In genomic region chr6:128443553-128443952, GRCh38 we compare ENCODE assay signal across 18 cellular contexts.
DNase-seq lines count a peak whose midpoint lies in the region; ATAC-seq and TF ChIP-seq lines count a peak whose summit lies in the region.
"Had no signal": no experiment of that assay in that cellular context is flagged by ENCODE, and none has a peak within 500 bp of the region (broad histone marks: within the 10 kb centered on the region; RNA-seq: fewer than 3 reads in every experiment).

No MANE protein-coding gene starts in this region.

- dilution Hi-C loops in IMR-90 (cut with HindIII; ENCODE audit: low sequenced_read_pairs, unreplicated experiment), result no loop called here
- dilution Hi-C loops in mammary epithelial cell (cut with HindIII; ENCODE audit: low sequenced_read_pairs), result no loop called here

- no peak for TF ChIP-seq CTCF in IMR-90 (conservative IDR thresholded peaks at IDR 0.05; ENCODE audit: low read depth, low read length)
- TF ChIP-seq CTCF in mammary epithelial cell (conservative IDR thresholded peaks at IDR 0.05 in 1 of 2, IDR thresholded peaks at IDR 0.05 in 1 of 2; ENCODE audit: extremely low read depth in 1 of 2, insufficient read depth in 1 of 2, low read depth in 1 of 2, low read length in 2 of 2), result no peak
- no peak for TF ChIP-seq CTCF in omental fat pad (IDR thresholded peaks at IDR 0.05)
- no peak for TF ChIP-seq CTCF in OCI-LY7 (conservative IDR thresholded peaks at IDR 0.05; ENCODE audit: low read length)

- H3K4me2 ChIP-seq in IMR-90 (ENCODE audit: low read depth, low read length) (no peak overlapping the region), mammary epithelial cell (ENCODE audit: insufficient read depth, low read depth, low read length) (no peak overlapping the region), OCI-LY7 (ENCODE audit: low read length) (no peak overlapping the region)
- H3K4me2 ChIP-seq: PC-9 had no signal

- H4K20me1 ChIP-seq in IMR-90 (ENCODE audit: insufficient read depth, low read length) (peaks cover 11% of the 10 kb centered on the region; the same call in 1 of the 2 replicates), mammary epithelial cell (ENCODE audit: insufficient read depth, low read length) (no peaks in the 10 kb centered on the region), OCI-LY7 (ENCODE audit: insufficient read depth, low read length) (no peaks in the 10 kb centered on the region)

- no peak overlapping the region for H3K18ac ChIP-seq in IMR-90 (ENCODE audit: low read depth, low read length)

- peaks cover 26 to 59% of the 10 kb centered on the region in 2 experiments for H3K79me1 ChIP-seq in IMR-90 (ENCODE audit: low read depth in 1 of 2, low read length in 2 of 2)

- POLR2A ChIA-PET in IMR-90 (lab: Charles Lee; ENCODE audit: unreplicated experiment) (no interaction called here), OCI-LY7 (lab: Charles Lee) (no interaction called here)

- H3K4me3 ChIP-seq in IMR-90 (ENCODE audit: insufficient read depth, low read depth, low read length) (no peak overlapping the region), mammary epithelial cell (replicated peaks in 1 of 3; ENCODE audit: insufficient read depth in 1 of 3, low read depth in 2 of 3, low read length in 3 of 3) (no peak overlapping the region), OCI-LY7 (ENCODE audit: low read depth, low read length, poor library complexity, severe bottlenecking) (no peak overlapping the region)
- H3K4me3 ChIP-seq: GM12878, PC-9 had no signal

- TF ChIP-seq POLR2A in IMR-90 (IDR thresholded peaks at IDR 0.05; ENCODE audit: low read depth, low read length), result no peak

- H2AFZ ChIP-seq in IMR-90 (replicated peaks; ENCODE audit: low read length, poor library complexity) (no peak overlapping the region), mammary epithelial cell (ENCODE audit: low read depth, low read length) (no peak overlapping the region), OCI-LY7 (ENCODE audit: low read length) (no peak overlapping the region)
- H2AFZ ChIP-seq: PC-9 had no signal

- H3K56ac ChIP-seq in IMR-90 (ENCODE audit: extremely low read depth, insufficient read depth, low read length), result no peak overlapping the region

- intact Hi-C loops in IMR-90 (cut with micrococcal nuclease), result no loop called here
- intact Hi-C loops in mammary epithelial cell (cut with micrococcal nuclease), result no loop called here
- intact Hi-C loops in OCI-LY7 (cut with micrococcal nuclease; ENCODE audit: unreplicated experiment), result no loop called here

- H3K23ac ChIP-seq in IMR-90 (ENCODE audit: low read depth, low read length), result no peak overlapping the region

- no CpG with 5 or more reads among the region's 3 CpGs for WGBS in IMR-90 (ENCODE audit: extremely low coverage in 2 of 2, insufficient read length in 1 of 2), 2 experiments
- 65% methylated on average over 3 of the region's 3 CpGs for WGBS in mammary epithelial cell (ENCODE audit: low coverage, missing lambda C conversion rate)

- ATAC-seq in IMR-90 (ENCODE audit: low read depth) (no peak), omental fat pad (ENCODE audit: low FRiP score) (peak; percentile 70)
- ATAC-seq: GM12878, Right ventricle myocardium inferior had no signal

- H3K4ac ChIP-seq in IMR-90 (ENCODE audit: low read depth, low read length), result no peak overlapping the region

- H3K79me2 ChIP-seq in mammary epithelial cell (ENCODE audit: insufficient read depth, low read length), result peaks cover 77% of the 10 kb centered on the region
- no peaks in the 10 kb centered on the region for H3K79me2 ChIP-seq in OCI-LY7 (ENCODE audit: insufficient read depth, low read depth, low read length)

- no peak overlapping the region for H2BK5ac ChIP-seq in IMR-90 (ENCODE audit: low read depth, low read length, poor library complexity, severe bottlenecking)

- CTCF ChIA-PET in IMR-90 (lab: Yijun Ruan, JAX), result no interaction called here
- CTCF ChIA-PET in mammary epithelial cell (lab: Charles Lee; ENCODE audit: low non-redundant PET), result no interaction called here
- CTCF ChIA-PET in OCI-LY7 (lab: Charles Lee; ENCODE audit: unreplicated experiment), result no interaction called here

- no TSS peak for BruUV-seq in IMR-90 (replicated peaks; lab: Mats Ljungman, UMichigan)
- BruUV-seq in mammary epithelial cell (replicated peaks; lab: Mats Ljungman, UMichigan), result no TSS peak
- BruUV-seq in OCI-LY7 (replicated peaks; lab: Mats Ljungman, UMichigan), result no TSS peak

- H3K14ac ChIP-seq in IMR-90 (replicated peaks; ENCODE audit: low read depth, low read length), result no peak overlapping the region

- no peak overlapping the region for H2BK120ac ChIP-seq in IMR-90 (ENCODE audit: low read depth, low read length)

- no peak overlapping the region for H2BK20ac ChIP-seq in IMR-90 (ENCODE audit: low read depth, low read length)

- H3K9me1 ChIP-seq in IMR-90 (ENCODE audit: insufficient read depth, low read length), result no peaks in the 10 kb centered on the region; the same call in 1 of the 2 replicates

- H3K9me2 ChIP-seq in OCI-LY7 (ENCODE audit: insufficient read depth, low read length), result no peaks in the 10 kb centered on the region

- H3K9me3 ChIP-seq in IMR-90 (ENCODE audit: control insufficient read depth, insufficient read depth, low read length), result no peaks in the 10 kb centered on the region
- H3K9me3 ChIP-seq in mammary epithelial cell (replicated peaks; ENCODE audit: insufficient read depth, low read length), result no peaks in the 10 kb centered on the region
- H3K9me3 ChIP-seq in OCI-LY7 (ENCODE audit: low read length), result no peaks in the 10 kb centered on the region

- H4K8ac ChIP-seq in IMR-90 (ENCODE audit: low read depth in 2 of 2, low read length in 2 of 2), result no peak overlapping the region

- H3K36me3 ChIP-seq in IMR-90 (ENCODE audit: control insufficient read depth, insufficient read depth, low read length), result no peaks in the 10 kb centered on the region
- H3K36me3 ChIP-seq in mammary epithelial cell (ENCODE audit: insufficient read depth, low read length), result no peaks in the 10 kb centered on the region
- no peaks in the 10 kb centered on the region for H3K36me3 ChIP-seq in OCI-LY7 (ENCODE audit: insufficient read depth, low read length)

- no peak overlapping the region for H3K9ac ChIP-seq in IMR-90 (ENCODE audit: low read depth, low read length)
- H3K9ac ChIP-seq in mammary epithelial cell (ENCODE audit: insufficient read depth, low read length), result no peak overlapping the region

- no peak overlapping the region for H4K5ac ChIP-seq in IMR-90 (ENCODE audit: low read depth, low read length)

- TF ChIP-seq RAD21 in IMR-90 (IDR thresholded peaks at IDR 0.05; ENCODE audit: low read length), result no peak

- no peak overlapping the region for H3K27ac ChIP-seq in IMR-90 (ENCODE audit: insufficient read depth, low read length)
- H3K27ac ChIP-seq in mammary epithelial cell (ENCODE audit: insufficient read depth, low read depth, low read length), result no peak overlapping the region
- H3K27ac ChIP-seq in OCI-LY7 (ENCODE audit: low read depth, low read length, poor library complexity, severe bottlenecking), result no peak overlapping the region
- H3K27ac ChIP-seq: PC-9 had no signal

- in situ Hi-C loops in IMR-90 (cut with MboI; ENCODE audit: low sequenced_read_pairs), result no loop called here
- in situ Hi-C loops in mammary epithelial cell (cut with MboI; ENCODE audit: low sequenced_read_pairs in 2 of 2), result no loop called here

- H4K91ac ChIP-seq in IMR-90 (ENCODE audit: insufficient read depth, low read depth, low read length), result no peak overlapping the region

- H2BK15ac ChIP-seq in IMR-90 (ENCODE audit: low read depth, low read length), result no peak overlapping the region

- DNase-seq in IMR-90 (peak; percentile 43), mammary epithelial cell (peak; percentile 45), glomerular visceral epithelial cell (ENCODE audit: extremely low spot score) (peak; percentile 3), omental fat pad (ENCODE audit: low spot score) (no peak), OCI-LY7 (ENCODE audit: low spot score) (no peak), HK-2 (ENCODE audit: unreplicated experiment) (no peak), NCI-H2196 treated with DMSO at 0.1 percent for 48 hours (lab: John Stamatoyannopoulos, UW; ENCODE audit: unreplicated experiment) (no peak), NK-92 (lab: John Stamatoyannopoulos, UW; ENCODE audit: unreplicated experiment) (no peak)
- DNase-seq: ACHN; CD4-positive, CD25-positive, alpha-beta regulatory T cell; HCEC 1CT; NCI-H1436 treated with DMSO at 0.1 percent for 48 hours; NCI-H2081 treated with DMSO at 0.1 percent for 48 hours; NCI-H345; NCI-H526 treated with DMSO at 0.1 percent for 48 hours had no signal

- no peak overlapping the region for H2AK5ac ChIP-seq in IMR-90 (ENCODE audit: low read depth, low read length)

- H2AK9ac ChIP-seq in IMR-90 (replicated peaks; ENCODE audit: low read depth, low read length, poor library complexity), result no peak overlapping the region

- H3K27me3 ChIP-seq in IMR-90 (ENCODE audit: control insufficient read depth, insufficient read depth, low read length), result no peaks in the 10 kb centered on the region
- H3K27me3 ChIP-seq in mammary epithelial cell (ENCODE audit: insufficient read depth, low read length), result no peaks in the 10 kb centered on the region

- H3K4me1 ChIP-seq in IMR-90 (ENCODE audit: control insufficient read depth, insufficient read depth, low read length) (no peaks in the 10 kb centered on the region), mammary epithelial cell (ENCODE audit: insufficient read depth, low read length) (peaks cover 13% of the 10 kb centered on the region), OCI-LY7 (ENCODE audit: insufficient read depth, low read length, poor library complexity, severe bottlenecking) (no peaks in the 10 kb centered on the region)

TF ChIP-seq in IMR-90, 13 proteins besides CTCF, POLR2A, EP300 and RAD21 (continues in another document):
- no peak for TF ChIP-seq RFX5 (IDR thresholded peaks at IDR 0.05; ENCODE audit: low read depth, low read length)
- no peak for TF ChIP-seq FOS (IDR thresholded peaks at IDR 0.05; ENCODE audit: low read depth, low read length)
- TF ChIP-seq MAZ (IDR thresholded peaks at IDR 0.05; ENCODE audit: borderline replicate concordance, low read depth, low read length), result no peak
- TF ChIP-seq MXI1 (IDR thresholded peaks at IDR 0.05; ENCODE audit: borderline replicate concordance, low read depth, low read length), result no peak
- TF ChIP-seq CEBPB (IDR thresholded peaks at IDR 0.05; ENCODE audit: low read depth, low read length), result no peak
- TF ChIP-seq CHD1 (IDR thresholded peaks at IDR 0.05; ENCODE audit: low read depth, low read length), result no peak
- TF ChIP-seq NFE2L2 (IDR thresholded peaks at IDR 0.05; ENCODE audit: low read depth, low read length), result no peak
- no peak for TF ChIP-seq MAFK (IDR thresholded peaks at IDR 0.05; ENCODE audit: low read depth, low read length)
- TF ChIP-seq, protein P1, sequence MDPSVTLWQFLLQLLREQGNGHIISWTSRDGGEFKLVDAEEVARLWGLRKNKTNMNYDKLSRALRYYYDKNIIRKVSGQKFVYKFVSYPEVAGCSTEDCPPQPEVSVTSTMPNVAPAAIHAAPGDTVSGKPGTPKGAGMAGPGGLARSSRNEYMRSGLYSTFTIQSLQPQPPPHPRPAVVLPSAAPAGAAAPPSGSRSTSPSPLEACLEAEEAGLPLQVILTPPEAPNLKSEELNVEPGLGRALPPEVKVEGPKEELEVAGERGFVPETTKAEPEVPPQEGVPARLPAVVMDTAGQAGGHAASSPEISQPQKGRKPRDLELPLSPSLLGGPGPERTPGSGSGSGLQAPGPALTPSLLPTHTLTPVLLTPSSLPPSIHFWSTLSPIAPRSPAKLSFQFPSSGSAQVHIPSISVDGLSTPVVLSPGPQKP (IDR thresholded peaks at IDR 0.05; ENCODE audit: borderline replicate concordance, low read depth, low read length), result no peak

Comparison
In these comparisons a context has a peak if more than half of its experiments do, and no peak if none do; other contexts are left out.
1. DNase-seq: peak in IMR-90 (single experiment), mammary epithelial cell (single experiment) and glomerular visceral epithelial cell (single experiment); none in omental fat pad (single experiment), OCI-LY7 (single experiment), HK-2 (single experiment), NCI-H2196 treated with DMSO at 0.1 percent for 48 hours (single experiment) and NK-92 (single experiment).